In the genomic region with DNA sequence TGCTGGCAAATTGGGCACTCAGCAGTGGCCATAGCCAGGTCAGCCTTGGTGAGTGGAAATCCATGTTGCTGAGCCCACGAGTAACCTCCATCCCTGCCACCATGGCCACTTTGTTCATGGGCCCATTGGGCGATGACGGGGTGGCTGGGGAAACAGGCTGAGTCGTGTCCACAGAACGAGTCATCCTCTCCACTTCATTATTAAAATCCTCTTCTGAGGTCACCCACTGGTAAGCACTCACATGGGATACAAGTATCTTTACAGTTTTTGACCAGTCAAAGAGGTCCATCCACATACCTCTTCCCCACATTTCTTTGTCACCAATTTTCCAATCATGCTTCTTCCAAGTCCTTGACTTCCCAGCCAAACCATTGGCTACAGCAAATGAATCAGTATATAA, we compare ENCODE assay signal across 7 cellular contexts.
DNase-seq lines count a peak whose midpoint lies in the region; ATAC-seq, FAIRE-seq and TF ChIP-seq lines count a peak whose summit lies in the region.
"Not testable (repeated sequence)": the region's sequence is repeated elsewhere in the genome, so short reads cannot be mapped to it uniquely, and the experiment has no call there.

No MANE protein-coding gene starts in this region.

- peak overlapping the region; percentile 56 for H3K4me2 ChIP-seq in OCI-LY3 (ENCODE audit: low read length)

- not testable (repeated sequence) for H3K4me1 ChIP-seq in OCI-LY3 (ENCODE audit: low read length); foreskin keratinocyte

- H3K27me3 ChIP-seq in OCI-LY3 (ENCODE audit: low read depth, low read length); bronchial epithelial cell (ENCODE audit: control insufficient read depth, insufficient read depth, low read length); foreskin keratinocyte: not testable (repeated sequence)

- H3K36me3 ChIP-seq in OCI-LY3 (replicated peaks; ENCODE audit: low read depth, low read length); bronchial epithelial cell (ENCODE audit: control insufficient read depth, insufficient read depth, low read length): not testable (repeated sequence)

- H3K27ac ChIP-seq in OCI-LY3 (ENCODE audit: low read length); foreskin keratinocyte: not testable (repeated sequence)
- H3K27ac ChIP-seq in RWPE1: peak overlapping the region; percentile 56

- H3K9me3 ChIP-seq in OCI-LY3 (ENCODE audit: insufficient read depth, low read length): not testable (repeated sequence)

- H2AFZ ChIP-seq in OCI-LY3 (ENCODE audit: low read depth, low read length): not testable (repeated sequence)

- DNase-seq in ELR (ENCODE audit: low read depth) (peak; percentile 48), HT1080 (ENCODE audit: low read depth) (peak; percentile 72), bronchial epithelial cell (ENCODE audit: low read depth) (peak; percentile 55), foreskin keratinocyte (peak; percentile 19 to 48), stromal cell of bone marrow (ENCODE audit: low read depth) (peak; percentile 11)
- DNase-seq in RWPE1 (ENCODE audit: low spot score): not testable (repeated sequence)

- not testable (repeated sequence) for H3K4me3 ChIP-seq in OCI-LY3 (ENCODE audit: low read length); bronchial epithelial cell (ENCODE audit: low read depth, low read length)

- POLR2A ChIA-PET in RWPE1 (lab: Yijun Ruan, JAX; ENCODE audit: low non-redundant PET): not testable (repeated sequence)

- CTCF ChIA-PET in RWPE1 (lab: Yijun Ruan, JAX): interaction anchor here (0.7 kb wide), 1 partner anchor 765 kb away, joined by 5 read pairs; no protein-coding TSS in a partner anchor

- not testable (repeated sequence) for H3K9ac ChIP-seq in OCI-LY3 (ENCODE audit: low read length)

- not testable (repeated sequence) for TF ChIP-seq CTCF in OCI-LY3 (IDR thresholded peaks at IDR 0.05; ENCODE audit: low read depth, low read length); RWPE1 (conservative IDR thresholded peaks at IDR 0.05; ENCODE audit: low read depth); bronchial epithelial cell (IDR thresholded peaks at IDR 0.05; ENCODE audit: insufficient read depth, low read length, severe bottlenecking); foreskin keratinocyte (conservative IDR thresholded peaks at IDR 0.05)

- H3K79me2 ChIP-seq in OCI-LY3 (ENCODE audit: low read length): not testable (repeated sequence)

- peak; percentile 66 for ATAC-seq in foreskin keratinocyte

- not testable (repeated sequence) for H4K20me1 ChIP-seq in OCI-LY3 (ENCODE audit: insufficient read depth, low read length)

- not testable (repeated sequence) for FAIRE-seq in bronchial epithelial cell (lab: Jason Lieb, UNC)
